Comparison of ENCODE assay signal across 10 cellular contexts in genomic region chr1:218674280-218674773, GRCh38.
A peak's percentile ranks its signal among the peaks of the same experiment; 100 is the strongest.
DNase-seq lines count a peak whose midpoint lies in the region; ATAC-seq and TF ChIP-seq lines count a peak whose summit lies in the region.
"Had no signal": no experiment of that assay in that cellular context is flagged by ENCODE, and none has a peak within 500 bp of the region (broad histone marks: within the 10 kb centered on the region; RNA-seq: fewer than 3 reads in every experiment).

No MANE protein-coding gene starts in this region.

- 45% methylated on average over 9 of the region's 9 CpGs for WGBS in SK-N-SH (ENCODE audit: low lambda C conversion rate)

- POLR2A ChIA-PET in SK-N-SH (lab: Yijun Ruan, JAX), result no interaction called here

- no peak overlapping the region for H2AFZ ChIP-seq in SK-N-SH (ENCODE audit: low read depth)

- ATAC-seq in mucosa of descending colon, result no peak

- TF ChIP-seq CTCF in SK-N-SH (IDR thresholded peaks at IDR 0.05) (no peak; the same call in 1 of the 2 replicates), right atrium auricular region (IDR thresholded peaks at IDR 0.05) (no peak), mucosa of descending colon (IDR thresholded peaks at IDR 0.05) (no peak)

- H3K27me3 ChIP-seq in SK-N-SH (ENCODE audit: insufficient read depth) (no peaks in the 10 kb centered on the region), right atrium auricular region (no peaks in the 10 kb centered on the region), skeletal muscle tissue (ENCODE audit: control insufficient read depth in 3 of 3, insufficient read depth in 3 of 3, low read length in 3 of 3) (no peaks in the 10 kb centered on the region)

- no peaks in the 10 kb centered on the region for H3K9me2 ChIP-seq in SK-N-SH

- H3K9ac ChIP-seq in SK-N-SH, result no peak overlapping the region
- peak overlapping the region in 1 of 3 donors; percentile 26 for H3K9ac ChIP-seq in skeletal muscle tissue (ENCODE audit: low read depth in 1 of 3, low read length in 3 of 3)

- H3K9me3 ChIP-seq in SK-N-SH, result no peaks in the 10 kb centered on the region
- no peaks in the 10 kb centered on the region for H3K9me3 ChIP-seq in right atrium auricular region
- H3K9me3 ChIP-seq in skeletal muscle tissue (ENCODE audit: control insufficient read depth in 3 of 3, low read length in 3 of 3), result no peaks in the 10 kb centered on the region
- H3K9me3 ChIP-seq in mucosa of descending colon, result no peaks in the 10 kb centered on the region

- H3K27ac ChIP-seq in SK-N-SH (ENCODE audit: low read depth in 2 of 2, low read length in 1 of 2) (peak overlapping the region; percentile 25 to 79; a peak in 2 of 4 replicates), right atrium auricular region (peak overlapping the region; percentile 26 to 43), skeletal muscle tissue (ENCODE audit: low read depth, low read length) (no peak overlapping the region)

- intact Hi-C loops in mucosa of descending colon (cut with DNase I, micrococcal nuclease), result no loop called here

- CTCF ChIA-PET in SK-N-SH (lab: Yijun Ruan, JAX), result no interaction called here

- H3K4me1 ChIP-seq in SK-N-SH (ENCODE audit: control insufficient read depth in 1 of 2, insufficient read depth in 2 of 2, low read depth in 1 of 2, low read length in 1 of 2) (peaks cover 0 to 20% of the 10 kb centered on the region in 2 experiments; a peak in 2 of 4 replicates), right atrium auricular region (peaks cover 0 to 10% of the 10 kb centered on the region in 2 donors), skeletal muscle tissue (ENCODE audit: control insufficient read depth in 3 of 3, insufficient read depth in 3 of 3, low read length in 3 of 3) (no peaks in the 10 kb centered on the region), mucosa of descending colon (ENCODE audit: low read depth) (no peaks in the 10 kb centered on the region)

- H3K4me3 ChIP-seq in SK-N-SH (ENCODE audit: low read depth in 2 of 2, low read length in 1 of 2) (no peak overlapping the region), right atrium auricular region (peak overlapping the region in 1 of 2 donors; percentile 22), skeletal muscle tissue (ENCODE audit: low read length in 3 of 3) (peak overlapping the region in 2 of 3 donors; percentile 34 to 39), mucosa of descending colon (no peak overlapping the region)

- no peak for TF ChIP-seq RAD21 in SK-N-SH (IDR thresholded peaks at IDR 0.05; ENCODE audit: low read length)

- H3K79me2 ChIP-seq in SK-N-SH (ENCODE audit: insufficient read depth), result no peaks in the 10 kb centered on the region

- no peaks in the 10 kb centered on the region for H3F3A ChIP-seq in SK-N-SH (replicated peaks; ENCODE audit: insufficient read depth)

- TF ChIP-seq EP300 in SK-N-SH (IDR thresholded peaks at IDR 0.05; ENCODE audit: borderline replicate concordance in 1 of 2, low read depth in 1 of 2, low read length in 1 of 2), result peak in 1 of 2 experiments; percentile 55; a peak in 1 of 4 replicates

- H3K4me2 ChIP-seq in SK-N-SH, result no peak overlapping the region

- DNase-seq in HS-27A (ENCODE audit: low read depth), result peak; percentile 89
- DNase-seq in SK-N-SH, result no peak
- DNase-seq in right atrium auricular region (ENCODE audit: low spot score), result peak; percentile 59
- no peak for DNase-seq in hypothalamus (lab: John Stamatoyannopoulos, UW)
- DNase-seq in activated CD8-positive, alpha-beta memory T cell treated with anti-CD3 and anti-CD28 coated beads, Interleukin-2, amount 50 U/mL, for 4 hours, result no peak
- DNase-seq in amniotic stem cell (lab: John Stamatoyannopoulos, UW), result no peak
- DNase-seq in mucosa of descending colon, result no peak
- DNase-seq: activated naive CD8-positive, alpha-beta T cell treated with anti-CD3 and anti-CD28 coated beads for 36 hours; NCI-H446 had no signal

- H4K20me1 ChIP-seq in SK-N-SH (ENCODE audit: insufficient read depth), result no peaks in the 10 kb centered on the region

- H3K36me3 ChIP-seq in SK-N-SH (replicated peaks in 1 of 2; ENCODE audit: control insufficient read depth in 1 of 2, insufficient read depth in 2 of 2, low read length in 1 of 2) (no peaks in the 10 kb centered on the region), right atrium auricular region (no peaks in the 10 kb centered on the region), skeletal muscle tissue (ENCODE audit: control insufficient read depth in 3 of 3, insufficient read depth in 3 of 3, low read length in 3 of 3) (no peaks in the 10 kb centered on the region), mucosa of descending colon (ENCODE audit: low read depth) (no peaks in the 10 kb centered on the region)

TF ChIP-seq in SK-N-SH, 30 proteins besides CTCF, POLR2A, EP300 and RAD21:
- TF ChIP-seq SIN3A (IDR thresholded peaks at IDR 0.05; ENCODE audit: borderline replicate concordance, low read depth, low read length), result no peak
- no peak for TF ChIP-seq MAX (IDR thresholded peaks at IDR 0.05; ENCODE audit: low read depth)
- TF ChIP-seq TCF12 (IDR thresholded peaks at IDR 0.05), result peak; percentile 33; the same call in 1 of the 2 replicates
- TF ChIP-seq YY1 (IDR thresholded peaks at IDR 0.05; ENCODE audit: low read depth), result no peak
- TF ChIP-seq ELF1 (IDR thresholded peaks at IDR 0.05), result peak; percentile 68
- TF ChIP-seq GATA2 (CRISPR knock-in tag; IDR thresholded peaks at IDR 0.05), result no peak
- TF ChIP-seq MXI1 (IDR thresholded peaks at IDR 0.05; ENCODE audit: low read depth, low read length), result no peak
- no peak for TF ChIP-seq IRF3 (IDR thresholded peaks at IDR 0.05; ENCODE audit: low read depth, low read length)
- TF ChIP-seq TAF1 (IDR thresholded peaks at IDR 0.05; ENCODE audit: borderline replicate concordance, low read depth, low read length), result no peak
- no peak for TF ChIP-seq GABPA (IDR thresholded peaks at IDR 0.05; ENCODE audit: low read depth)
- TF ChIP-seq RXRA (IDR thresholded peaks at IDR 0.05; ENCODE audit: borderline replicate concordance, low read depth), result no peak
- no peak for TF ChIP-seq FOXM1 (IDR thresholded peaks at IDR 0.05; ENCODE audit: low read depth)
- no peak for TF ChIP-seq FOXJ3 (CRISPR knock-in tag; IDR thresholded peaks at IDR 0.05)
- peak; percentile 43; the same call in 1 of the 2 replicates for TF ChIP-seq TEAD4 (IDR thresholded peaks at IDR 0.05; ENCODE audit: borderline replicate concordance, insufficient read depth)
- TF ChIP-seq RCOR1 (IDR thresholded peaks at IDR 0.05; ENCODE audit: low read length), result no peak
- TF ChIP-seq JUND (IDR thresholded peaks at IDR 0.05), result no peak
- TF ChIP-seq EZH2phosphoT487 (IDR thresholded peaks at IDR 0.05; ENCODE audit: borderline replicate concordance, low read depth), result no peak

Comparison
In these comparisons a context has a peak if more than half of its experiments do, and no peak if none do; other contexts are left out.
1. DNase-seq: peak in HS-27A (single experiment) and right atrium auricular region (single experiment); none in SK-N-SH (single experiment), hypothalamus (0 of 51), activated CD8-positive, alpha-beta memory T cell treated with anti-CD3 and anti-CD28 coated beads, Interleukin-2, amount 50 U/mL, for 4 hours (single experiment), amniotic stem cell (single experiment) and mucosa of descending colon (0 of 3).
2. H3K4me3 ChIP-seq: peak in skeletal muscle tissue (2 of 3); none in SK-N-SH (0 of 2) and mucosa of descending colon (single experiment).